ENCODE assay signal across 8 cellular contexts in the genomic region with DNA sequence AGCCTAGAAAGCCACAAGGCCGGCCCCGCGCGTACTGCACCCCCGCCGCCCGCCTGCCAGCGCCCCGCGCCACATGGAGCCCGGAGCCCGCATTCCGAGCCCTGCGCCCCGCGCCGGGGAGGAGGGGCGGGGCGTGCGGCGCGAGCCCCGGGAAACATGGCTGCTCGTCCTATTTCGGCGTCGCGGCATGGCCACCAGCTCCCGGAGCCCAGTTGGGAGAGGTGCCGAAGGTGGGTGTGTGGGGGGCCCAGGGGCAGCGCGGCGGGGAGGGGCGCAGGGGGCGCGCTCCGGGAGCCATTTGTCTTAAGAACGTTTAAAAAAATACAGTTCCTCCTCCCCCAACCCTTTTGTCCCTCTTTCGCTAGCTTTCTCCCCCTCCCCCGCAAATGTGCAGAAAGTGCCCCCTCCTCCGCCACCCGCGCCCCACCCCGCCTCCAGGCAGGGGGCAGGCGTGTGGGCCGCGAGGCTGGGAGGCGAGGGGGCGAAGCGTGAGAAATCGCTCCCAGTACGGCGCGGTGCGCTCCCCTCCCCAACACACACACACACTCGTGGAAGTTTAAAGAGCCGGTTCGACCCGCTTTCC. TPM values are rescaled to one million over a fixed set of nuclear protein-coding genes. Genes with fewer than 3 reads are reported as not detected.
DNase-seq lines count a peak whose midpoint lies in the region; ATAC-seq and TF ChIP-seq lines count a peak whose summit lies in the region.

No MANE protein-coding gene starts in this region.

- 0 to 1% (median 0%) methylated on average over 13 to 59 of the region's 59 CpGs for WGBS in adrenal gland, 4 donors
- WGBS in prostate gland = under 1% methylated on average over 59 of the region's 59 CpGs
- WGBS in aorta, 2 donors = 0 to 1% methylated on average over 32 to 59 of the region's 59 CpGs

- H3K27ac ChIP-seq in adrenal gland (peak overlapping the region; percentile 95 to 99 (median 97)), prostate gland (peak overlapping the region; percentile 99 to 100), aorta (ENCODE audit: low read depth in 1 of 2, low read length in 2 of 2) (peak overlapping the region; percentile 44 to 68)

- ATAC-seq in left cardiac atrium = peak; percentile 39 to 48
- ATAC-seq in aorta (ENCODE audit: low FRiP score) = peak; percentile 56
- ATAC-seq in GM21723 (IDR thresholded peaks at IDR 0.05; ENCODE audit: unreplicated experiment) = no peak

- H3K4me3 ChIP-seq in GM06990 (replicated peaks; ENCODE audit: low read depth, low read length) = peak overlapping the region; percentile 96
- peak overlapping the region; percentile 96 for H3K4me3 ChIP-seq in LNCaP clone FGC (ENCODE audit: low read depth, low read length)
- H3K4me3 ChIP-seq in adrenal gland = peak overlapping the region; percentile 80 to 97 (median 87)
- peak overlapping the region; percentile 88 to 96 for H3K4me3 ChIP-seq in prostate gland
- H3K4me3 ChIP-seq in aorta (ENCODE audit: low read length in 2 of 2) = peak overlapping the region; percentile 67 to 86

- H3K27me3 ChIP-seq in GM06990 (replicated peaks; ENCODE audit: control insufficient read depth, insufficient read depth, low read length) (no peaks in the 10 kb centered on the region), adrenal gland (no peaks in the 10 kb centered on the region), prostate gland (replicated peaks; ENCODE audit: insufficient read depth) (no peaks in the 10 kb centered on the region), aorta (ENCODE audit: control insufficient read depth in 1 of 2, insufficient read depth in 2 of 2, low read length in 1 of 2) (no peaks in the 10 kb centered on the region)

- TF ChIP-seq POLR2A in adrenal gland (IDR thresholded peaks at IDR 0.05) (peak in 1 of 2 donors; percentile 55), prostate gland (IDR thresholded peaks at IDR 0.05) (peak; percentile 28)

- intact Hi-C loops in adrenal gland (cut with DNase I) (loop anchor here in 1 of 2 donors (5.0 kb wide), 1 partner anchor 36 kb away; no protein-coding TSS in a partner anchor), left cardiac atrium (cut with DNase I) (loop anchor here in 1 of 2 donors (10.0 kb wide), 1 partner anchor 113 kb away; no protein-coding TSS in a partner anchor), prostate gland (cut with DNase I) (loop anchor here (5.0 kb wide), 2 partner anchors 86 to 541 kb away; a partner anchor contains a TSS), aorta (cut with DNase I) (loop anchor here in 1 of 2 donors (5.0 kb wide), 1 partner anchor 86 kb away; no protein-coding TSS in a partner anchor)

- H3K4me1 ChIP-seq in adrenal gland (replicated peaks in 1 of 2) = peaks cover 9 to 43% of the 10 kb centered on the region in 2 donors
- peaks cover 15% of the 10 kb centered on the region for H3K4me1 ChIP-seq in prostate gland (replicated peaks)
- H3K4me1 ChIP-seq in aorta (ENCODE audit: control insufficient read depth in 1 of 2, insufficient read depth in 2 of 2, low read length in 2 of 2) = no peaks in the 10 kb centered on the region

- H3K9me3 ChIP-seq in adrenal gland (replicated peaks in 1 of 3) = no peaks in the 10 kb centered on the region
- H3K9me3 ChIP-seq in prostate gland = no peaks in the 10 kb centered on the region
- H3K9me3 ChIP-seq in aorta (ENCODE audit: control insufficient read depth, low read length) = no peaks in the 10 kb centered on the region

- no peak for TF ChIP-seq CTCF in GM06990 (IDR thresholded peaks at IDR 0.05; ENCODE audit: insufficient read depth, low read length, poor library complexity, severe bottlenecking)
- no peak for TF ChIP-seq CTCF in LNCaP clone FGC (IDR thresholded peaks at IDR 0.05; ENCODE audit: control insufficient read depth, extremely low read depth, insufficient read depth)
- TF ChIP-seq CTCF in adrenal gland (IDR thresholded peaks at IDR 0.05) = no peak
- no peak for TF ChIP-seq CTCF in prostate gland (IDR thresholded peaks at IDR 0.05)

- H3K36me3 ChIP-seq in GM06990 (ENCODE audit: control insufficient read depth, insufficient read depth, low read length) (peaks cover 1% of the 10 kb centered on the region; the same call in 1 of the 2 replicates), adrenal gland (replicated peaks in 1 of 2) (no peaks in the 10 kb centered on the region), prostate gland (no peaks in the 10 kb centered on the region), aorta (ENCODE audit: control insufficient read depth in 1 of 2, insufficient read depth in 2 of 2, low read length in 1 of 2) (no peaks in the 10 kb centered on the region)

- DNase-seq in GM06990 (ENCODE audit: extremely low read depth, insufficient read length) = peak; percentile 84
- no peak for DNase-seq in LNCaP clone FGC (ENCODE audit: low read depth)
- peak; percentile 70 to 71 for DNase-seq in SW 1271 (lab: John Stamatoyannopoulos, UW)
- peak; percentile 64 to 79 (median 67) for DNase-seq in adrenal gland
- DNase-seq in left cardiac atrium = peak; percentile 80
- DNase-seq in prostate gland (ENCODE audit: low spot score) = peak; percentile 72
- peak; percentile 77 to 87 for DNase-seq in aorta

RNA-seq across cellular contexts. Expression of a gene that starts 2.5 kb away (rescaled TPM):
- 10 to 100 TPM; 45.5 to 92.5 (median 76.8) TPM for total RNA-seq in adrenal gland
- polyA plus RNA-seq in adrenal gland = 100 to 1,000 TPM in 1 of 3 donors, 10 to 100 TPM in 2; 44.5 to 170 (median 97.3) TPM
- 100 to 1,000 TPM; 106 to 118 TPM for total RNA-seq in left cardiac atrium
- 10 to 100 TPM; 52.6 to 70.8 TPM for total RNA-seq in prostate gland
- total RNA-seq in aorta = 100 to 1,000 TPM in 1 of 2 donors, 10 to 100 TPM in 1; 76.1 to 106 TPM
- 10 to 100 TPM; 63.2 to 63.5 TPM for polyA plus RNA-seq in aorta
